Comparison of ENCODE assay signal across 18 cellular contexts in genomic region chrX:87687703-87688102, GRCh38.
DNase-seq lines count a peak whose midpoint lies in the region; FAIRE-seq and TF ChIP-seq lines count a peak whose summit lies in the region.
"Had no signal": no experiment of that assay in that cellular context is flagged by ENCODE, and none has a peak within 500 bp of the region (broad histone marks: within the 10 kb centered on the region; RNA-seq: fewer than 3 reads in every experiment).

No MANE protein-coding gene starts in this region.

- CTCF ChIA-PET in Calu3 (lab: Charles Lee): no interaction called here

- H3K4me3 ChIP-seq in HUES48 (ENCODE audit: low read depth, low read length): peak overlapping the region; percentile 4; the same call in 1 of the 2 replicates
- no peak overlapping the region for H3K4me3 ChIP-seq in astrocyte (ENCODE audit: insufficient read depth, low read depth, low read length)
- peak overlapping the region; percentile 9 for H3K4me3 ChIP-seq in iPS-15b (ENCODE audit: low read depth, low read length)
- H3K4me3 ChIP-seq: A549 had no signal

- no peaks in the 10 kb centered on the region for H4K20me1 ChIP-seq in astrocyte (ENCODE audit: insufficient read depth, low read length)

- H3K27ac ChIP-seq in HUES48 (ENCODE audit: low read depth, low read length) (no peak overlapping the region), astrocyte (ENCODE audit: low read depth, low read length) (no peak overlapping the region)
- H3K27ac ChIP-seq: A549, C4-2B had no signal

- no peaks in the 10 kb centered on the region for H3K36me3 Mint-ChIP-seq in astrocyte (ENCODE audit: low read depth, unreplicated experiment)
- H3K36me3 Mint-ChIP-seq in Calu3 (ENCODE audit: insufficient read depth, unreplicated experiment): no peaks in the 10 kb centered on the region
- H3K36me3 Mint-ChIP-seq: CD4-positive, alpha-beta memory T cell had no signal

- DNase-seq in astrocyte (ENCODE audit: low read depth): no peak
- DNase-seq in HUDEP-2 (lab: John Stamatoyannopoulos, UW; ENCODE audit: unreplicated experiment in 76 of 76): no peak
- DNase-seq in NCI-H226: no peak
- no peak for DNase-seq in Calu3
- DNase-seq: BE2C; CD4-positive, alpha-beta memory T cell; DMS153; DMS79 treated with DMSO at 0.1 percent for 48 hours; EL; GDM1; IMR-90; KG1 had no signal

- H3K27me3 Mint-ChIP-seq in astrocyte (ENCODE audit: low read depth, unreplicated experiment): no peaks in the 10 kb centered on the region
- H3K27me3 Mint-ChIP-seq in Calu3 (ENCODE audit: unreplicated experiment): no peaks in the 10 kb centered on the region
- H3K27me3 Mint-ChIP-seq: CD4-positive, alpha-beta memory T cell had no signal

- no peaks in the 10 kb centered on the region for H3K79me2 ChIP-seq in astrocyte (ENCODE audit: insufficient read depth, low read length)

- H3K9me3 Mint-ChIP-seq in astrocyte (ENCODE audit: unreplicated experiment): peaks cover 6% of the 10 kb centered on the region
- H3K9me3 Mint-ChIP-seq in Calu3 (ENCODE audit: low read depth, unreplicated experiment): peaks cover 14% of the 10 kb centered on the region

- H3K9me3 ChIP-seq in HUES48 (ENCODE audit: control insufficient read depth, insufficient read depth, low read length): no peaks in the 10 kb centered on the region
- H3K9me3 ChIP-seq in astrocyte (ENCODE audit: insufficient read depth, low read depth, low read length): no peaks in the 10 kb centered on the region
- H3K9me3 ChIP-seq in iPS-15b (ENCODE audit: control insufficient read depth, insufficient read depth, low read length): no peaks in the 10 kb centered on the region
- H3K9me3 ChIP-seq: A549, BE2C had no signal

- no peak for TF ChIP-seq CTCF in astrocyte (IDR thresholded peaks at IDR 0.05; ENCODE audit: insufficient read depth, low read depth, low read length)
- no peak for TF ChIP-seq CTCF in Calu3 (IDR thresholded peaks at IDR 0.05; ENCODE audit: unreplicated experiment)

- H3K27me3 ChIP-seq in HUES48 (ENCODE audit: control insufficient read depth, insufficient read depth, low read length) (no peaks in the 10 kb centered on the region), astrocyte (ENCODE audit: insufficient read depth, low read length) (no peaks in the 10 kb centered on the region), iPS-15b (ENCODE audit: control insufficient read depth, insufficient read depth, low read length) (no peaks in the 10 kb centered on the region)
- H3K27me3 ChIP-seq: BE2C had no signal

- intact Hi-C loops in Calu3 (cut with micrococcal nuclease; ENCODE audit: unreplicated experiment): no loop called here

- H2AFZ ChIP-seq in astrocyte (ENCODE audit: low read depth, low read length): no peak overlapping the region

- no TSS peak for BruUV-seq in Calu3 (replicated peaks; lab: Mats Ljungman, UMichigan)

- H3K36me3 ChIP-seq in HUES48 (ENCODE audit: control insufficient read depth, insufficient read depth, low read length) (peaks cover 5% of the 10 kb centered on the region; the same call in 1 of the 2 replicates), astrocyte (ENCODE audit: insufficient read depth, low read length) (no peaks in the 10 kb centered on the region), iPS-15b (ENCODE audit: control insufficient read depth, insufficient read depth, low read length) (peaks cover 6% of the 10 kb centered on the region)
- H3K36me3 ChIP-seq: BE2C had no signal

- no peak overlapping the region for H3K27ac Mint-ChIP-seq in astrocyte (ENCODE audit: unreplicated experiment)
- no peak overlapping the region for H3K27ac Mint-ChIP-seq in Calu3 (ENCODE audit: unreplicated experiment)
- H3K27ac Mint-ChIP-seq: CD4-positive, alpha-beta memory T cell had no signal

- H3K4me1 Mint-ChIP-seq in astrocyte (ENCODE audit: low read depth, unreplicated experiment): peaks cover 2% of the 10 kb centered on the region
- no peaks in the 10 kb centered on the region for H3K4me1 Mint-ChIP-seq in Calu3 (ENCODE audit: low read depth, unreplicated experiment)
- H3K4me1 Mint-ChIP-seq: CD4-positive, alpha-beta memory T cell had no signal

- H3K4me3 Mint-ChIP-seq in astrocyte (ENCODE audit: unreplicated experiment) (no peak overlapping the region), Calu3 (ENCODE audit: low read depth, unreplicated experiment) (no peak overlapping the region)
- H3K4me3 Mint-ChIP-seq: CD4-positive, alpha-beta memory T cell had no signal

- H3K4me1 ChIP-seq in HUES48 (ENCODE audit: control insufficient read depth, insufficient read depth, low read length) (peaks cover 13% of the 10 kb centered on the region), astrocyte (ENCODE audit: insufficient read depth, low read length) (no peaks in the 10 kb centered on the region), iPS-15b (ENCODE audit: control insufficient read depth, insufficient read depth, low read length) (peaks cover 11% of the 10 kb centered on the region)
- H3K4me1 ChIP-seq: A549, BE2C had no signal

- H3K4me2 ChIP-seq in astrocyte (ENCODE audit: low read length): no peak overlapping the region
- H3K4me2 ChIP-seq: A549 had no signal

- peak; percentile 81 for FAIRE-seq in astrocyte (lab: Jason Lieb, UNC)
- FAIRE-seq: A549, D721Med, H54 had no signal

- peak overlapping the region; percentile 50 for H3K9ac ChIP-seq in HUES48 (ENCODE audit: low read depth, low read length)
- H3K9ac ChIP-seq in astrocyte (ENCODE audit: low read length): no peak overlapping the region
- H3K9ac ChIP-seq in iPS-15b (ENCODE audit: low read depth, low read length): peak overlapping the region; percentile 87
